ENCODE assay signal across 20 cellular contexts in genomic region chr1:63955746-63956145, GRCh38.
DNase-seq lines count a peak whose midpoint lies in the region; ATAC-seq and TF ChIP-seq lines count a peak whose summit lies in the region.
"Had no signal": no experiment of that assay in that cellular context is flagged by ENCODE, and none has a peak within 500 bp of the region (broad histone marks: within the 10 kb centered on the region; RNA-seq: fewer than 3 reads in every experiment).

No MANE protein-coding gene starts in this region.

- no peaks in the 10 kb centered on the region for H3K23me2 ChIP-seq in H9 (ENCODE audit: insufficient read length, low read depth, low read length, poor library complexity, severe bottlenecking)

- H3K27me3 ChIP-seq in H9 (ENCODE audit: insufficient read depth, low read length), result no peaks in the 10 kb centered on the region
- no peaks in the 10 kb centered on the region for H3K27me3 ChIP-seq in thoracic aorta (replicated peaks; ENCODE audit: insufficient read depth)
- no peaks in the 10 kb centered on the region for H3K27me3 ChIP-seq in vagina
- H3K27me3 ChIP-seq: esophagus muscularis mucosa, right lobe of liver, testis had no signal

- no peak for TF ChIP-seq CTCF in H9 (conservative IDR thresholded peaks at IDR 0.05)
- no peak for TF ChIP-seq CTCF in fibroblast of the aortic adventitia (IDR thresholded peaks at IDR 0.05; ENCODE audit: insufficient read depth, low read length)
- TF ChIP-seq CTCF in thoracic aorta (IDR thresholded peaks at IDR 0.05), result no peak
- TF ChIP-seq CTCF in vagina (IDR thresholded peaks at IDR 0.05), result no peak

- ATAC-seq in thoracic aorta (ENCODE audit: insufficient number of reproducible peaks, low FRiP score, low read depth), result peak; percentile 5
- ATAC-seq: activated naive CD8-positive, alpha-beta T cell treated with anti-CD3 and anti-CD28 coated beads, Interleukin-2, amount 50 U/mL, for 24 hours; right lobe of liver; stimulated activated memory B cell treated with anti-CD40 and anti-IgM and Interleukin-4, amounts not matched to agents 10 μg/mL and 1 μg/mL and 100 μg/mL, for 72 hours had no signal

- H3K23ac ChIP-seq in H9 (ENCODE audit: insufficient read length, low read depth, low read length), result no peak overlapping the region

- peaks cover 4% of the 10 kb centered on the region for H3K79me1 ChIP-seq in H9 (ENCODE audit: insufficient read depth, low read depth, low read length, poor library complexity, severe bottlenecking)

- H3K4me3 Mint-ChIP-seq in H9, result no peak overlapping the region
- H3K4me3 Mint-ChIP-seq: activated naive CD8-positive, alpha-beta T cell treated with anti-CD3 and anti-CD28 coated beads, Interleukin-2, amount 50 U/mL, for 24 hours; B cell; stimulated activated memory B cell treated with anti-CD40 and anti-IgM and Interleukin-4, amounts not matched to agents 10 μg/mL and 1 μg/mL and 100 μg/mL, for 72 hours had no signal

- H3K27ac ChIP-seq in H9 (ENCODE audit: insufficient read length, low read depth, low read length) (no peak overlapping the region), thoracic aorta (peak overlapping the region; percentile 62 to 73), vagina (no peak overlapping the region)
- H3K27ac ChIP-seq: esophagus muscularis mucosa, right lobe of liver, testis had no signal

- H3K79me2 ChIP-seq in H9 (ENCODE audit: insufficient read depth, low read length), result no peaks in the 10 kb centered on the region; the same call in 1 of the 2 replicates

- peaks cover 25 to 33% of the 10 kb centered on the region in 2 experiments for H3K4me1 Mint-ChIP-seq in H9
- H3K4me1 Mint-ChIP-seq: activated naive CD8-positive, alpha-beta T cell treated with anti-CD3 and anti-CD28 coated beads, Interleukin-2, amount 50 U/mL, for 24 hours; B cell; stimulated activated memory B cell treated with anti-CD40 and anti-IgM and Interleukin-4, amounts not matched to agents 10 μg/mL and 1 μg/mL and 100 μg/mL, for 72 hours had no signal

- H2BK15ac ChIP-seq in H9 (ENCODE audit: low read depth, low read length), result no peak overlapping the region

- H3K56ac ChIP-seq in H9 (ENCODE audit: insufficient read length, low read depth, low read length), result no peak overlapping the region

- no peak overlapping the region for H3T11ph ChIP-seq in H9 (ENCODE audit: low read length)

- DNase-seq in H9 (no peak), SHP77 treated with DMSO at 0.1 percent for 48 hours (lab: John Stamatoyannopoulos, UW) (peak; percentile 83), fibroblast of the aortic adventitia (ENCODE audit: low read depth) (peak; percentile 24), thoracic aorta (ENCODE audit: low spot score) (no peak), vagina (ENCODE audit: extremely low spot score in 2 of 2) (no peak), NK-92 (lab: John Stamatoyannopoulos, UW; ENCODE audit: unreplicated experiment) (no peak), NCI-H524 treated with DMSO at 0.1 percent for 48 hours (lab: John Stamatoyannopoulos, UW) (no peak)
- DNase-seq: activated CD4-positive, alpha-beta T cell treated with anti-CD3 and anti-CD28 coated beads for 48 hours; activated effector memory CD4-positive, alpha-beta T cell treated with Interleukin-2 at 50 U/mL for 16 hours; activated naive CD8-positive, alpha-beta T cell treated with anti-CD3 and anti-CD28 coated beads, Interleukin-2, amount 50 U/mL, for 24 hours; Calu3; caudate nucleus; effector CD4-positive, alpha-beta T cell; EL; head of caudate nucleus; right lobe of liver; testis had no signal

- H3K4me3 ChIP-seq in fibroblast of the aortic adventitia (ENCODE audit: low read depth, low read length), result no peak overlapping the region
- H3K4me3 ChIP-seq in thoracic aorta, result no peak overlapping the region
- no peak overlapping the region for H3K4me3 ChIP-seq in vagina
- H3K4me3 ChIP-seq: esophagus muscularis mucosa, right lobe of liver, testis had no signal

- no peak overlapping the region; the same call in 1 of the 2 replicates for H3K14ac ChIP-seq in H9 (ENCODE audit: insufficient read depth, low read length)

- no peaks in the 10 kb centered on the region for H3K4me1 ChIP-seq in H9 (ENCODE audit: insufficient read depth, low read length)
- peaks cover 24 to 57% of the 10 kb centered on the region in 2 donors for H3K4me1 ChIP-seq in thoracic aorta (ENCODE audit: control insufficient read depth in 1 of 2, low read depth in 2 of 2)
- peaks cover 7% of the 10 kb centered on the region for H3K4me1 ChIP-seq in vagina
- H3K4me1 ChIP-seq: right lobe of liver, testis had no signal

- no peak overlapping the region for H2BK5ac ChIP-seq in H9 (ENCODE audit: insufficient read length, low read length)

- no peak overlapping the region for H4K8ac ChIP-seq in H9 (replicated peaks; ENCODE audit: insufficient read length, low read depth, low read length)

- intact Hi-C loops in vagina (cut with DNase I), result no loop called here

- no peak overlapping the region for H3K9ac ChIP-seq in H9 (ENCODE audit: extremely low read depth, insufficient read length, low read length)

- peak overlapping the region; percentile 1 to 75 (median 57); a peak in 5 of 7 replicates for H3K27ac Mint-ChIP-seq in H9
- H3K27ac Mint-ChIP-seq: activated naive CD8-positive, alpha-beta T cell treated with anti-CD3 and anti-CD28 coated beads, Interleukin-2, amount 50 U/mL, for 24 hours; B cell; stimulated activated memory B cell treated with anti-CD40 and anti-IgM and Interleukin-4, amounts not matched to agents 10 μg/mL and 1 μg/mL and 100 μg/mL, for 72 hours had no signal

- H3K4me2 ChIP-seq in H9 (ENCODE audit: insufficient read depth, insufficient read length, low read length), result no peak overlapping the region

- no peaks in the 10 kb centered on the region; the same call in 1 of the 2 replicates for H3K27me3 Mint-ChIP-seq in H9 (ENCODE audit: low read depth)
- H3K27me3 Mint-ChIP-seq: activated naive CD8-positive, alpha-beta T cell treated with anti-CD3 and anti-CD28 coated beads, Interleukin-2, amount 50 U/mL, for 24 hours had no signal

- H4K20me1 ChIP-seq in H9 (ENCODE audit: control insufficient read depth, insufficient read depth, insufficient read length), result no peaks in the 10 kb centered on the region

- TF ChIP-seq POLR2A in vagina (IDR thresholded peaks at IDR 0.05), result no peak

- no peak overlapping the region for H4K5ac ChIP-seq in H9 (ENCODE audit: insufficient read length, low read depth, low read length)

- no peak overlapping the region for H2AFZ ChIP-seq in H9 (ENCODE audit: low read length)

- no peak overlapping the region for H4K91ac ChIP-seq in H9 (ENCODE audit: insufficient read length, low read depth, low read length)

- no peak overlapping the region for H2BK120ac ChIP-seq in H9 (ENCODE audit: low read depth, low read length, poor library complexity, severe bottlenecking)

- no peak overlapping the region for H2BK12ac ChIP-seq in H9 (ENCODE audit: insufficient read length, low read depth, low read length)

- H3K36me3 Mint-ChIP-seq in H9 (ENCODE audit: insufficient read depth in 1 of 3, low read depth in 3 of 3), result peaks cover 33 to 54% (median 40%) of the 10 kb centered on the region in 3 experiments

- no CpG with 5 or more reads among the region's 6 CpGs for WGBS in H9 (ENCODE audit: extremely low coverage, insufficient read length, low lambda C conversion rate)

- no peak overlapping the region for H2AK5ac ChIP-seq in H9 (ENCODE audit: insufficient read length, low read length)

- H3K18ac ChIP-seq in H9 (ENCODE audit: insufficient read length, low read depth, low read length), result no peak overlapping the region

- peaks cover 18 to 25% of the 10 kb centered on the region in 2 experiments for H3K9me3 Mint-ChIP-seq in H9

- no peak overlapping the region for H3K4ac ChIP-seq in H9 (ENCODE audit: low read depth, low read length)

- H3K36me3 ChIP-seq in thoracic aorta (no peaks in the 10 kb centered on the region), vagina (no peaks in the 10 kb centered on the region)
- H3K36me3 ChIP-seq: esophagus muscularis mucosa, right lobe of liver had no signal

- no peak overlapping the region for H2BK20ac ChIP-seq in H9 (ENCODE audit: low read depth, low read length, poor library complexity, severe bottlenecking)

- H3K9me3 ChIP-seq in H9 (ENCODE audit: control insufficient read depth, low read depth, low read length), result peaks cover 5% of the 10 kb centered on the region
- peaks cover 5% of the 10 kb centered on the region for H3K9me3 ChIP-seq in thoracic aorta
- peaks cover 7% of the 10 kb centered on the region for H3K9me3 ChIP-seq in vagina
- H3K9me3 ChIP-seq: right lobe of liver, testis had no signal

Comparison
In these comparisons a context has a peak if more than half of its experiments do, and no peak if none do; other contexts are left out.
1. DNase-seq: peak in SHP77 treated with DMSO at 0.1 percent for 48 hours (single experiment) and fibroblast of the aortic adventitia (single experiment); none in H9 (single experiment), thoracic aorta (single experiment), vagina (0 of 2), NK-92 (single experiment) and NCI-H524 treated with DMSO at 0.1 percent for 48 hours (single experiment).
2. H3K27ac ChIP-seq: peak in thoracic aorta (2 of 2); none in H9 (single experiment) and vagina (single experiment).